Comparison of ENCODE assay signal across 19 cellular contexts in the genomic region with DNA sequence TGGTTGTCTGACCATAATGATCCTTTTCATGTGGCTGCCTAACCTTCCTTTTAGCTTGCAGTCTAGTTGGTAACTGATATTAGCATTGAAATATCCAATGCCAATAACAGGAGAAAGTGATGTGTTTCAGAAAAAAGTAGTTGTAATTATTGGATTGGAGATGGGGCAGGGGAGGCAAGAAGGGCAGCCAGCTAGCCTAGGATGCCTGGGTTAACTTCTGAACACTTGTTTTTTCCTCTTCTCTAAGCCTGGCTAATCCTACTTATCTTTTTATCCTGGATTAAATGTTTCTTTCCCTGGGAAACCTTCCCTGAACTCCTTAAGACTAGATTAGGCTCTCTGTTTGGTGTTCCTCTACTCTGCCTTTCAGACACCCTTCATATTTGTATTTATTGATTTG.
DNase-seq lines count a peak whose midpoint lies in the region; ATAC-seq and TF ChIP-seq lines count a peak whose summit lies in the region.
"Had no signal": no experiment of that assay in that cellular context is flagged by ENCODE, and none has a peak within 500 bp of the region (broad histone marks: within the 10 kb centered on the region; RNA-seq: fewer than 3 reads in every experiment).

No MANE protein-coding gene starts in this region.

- H3K4me3 Mint-ChIP-seq in neural progenitor cell (no peak overlapping the region), GM23338 (no peak overlapping the region)
- H3K4me3 Mint-ChIP-seq: CD4-positive, alpha-beta memory T cell; H9 had no signal

- H3K4me1 Mint-ChIP-seq in neural progenitor cell (peaks cover 3% of the 10 kb centered on the region), GM23338 (peaks cover 3% of the 10 kb centered on the region; the same call in 1 of the 3 replicates)
- H3K4me1 Mint-ChIP-seq: CD4-positive, alpha-beta memory T cell had no signal

- H3K4me2 ChIP-seq in neural progenitor cell (no peak overlapping the region), GM23338 (no peak overlapping the region)

- H3K79me2 ChIP-seq in neural progenitor cell (ENCODE audit: low read depth) (no peaks in the 10 kb centered on the region), GM23338 (replicated peaks; ENCODE audit: insufficient read depth) (no peaks in the 10 kb centered on the region)

- no peak overlapping the region for H3K4me3 ChIP-seq in neural progenitor cell
- no peak overlapping the region for H3K4me3 ChIP-seq in sigmoid colon
- H3K4me3 ChIP-seq in GM23338, result no peak overlapping the region
- H3K4me3 ChIP-seq: GM12878, GM23248 had no signal

- H3F3A ChIP-seq in neural progenitor cell (ENCODE audit: low read depth), result no peaks in the 10 kb centered on the region
- no peaks in the 10 kb centered on the region for H3F3A ChIP-seq in GM23338 (replicated peaks; ENCODE audit: low read depth)

- H4K20me1 ChIP-seq in neural progenitor cell (ENCODE audit: low read depth) (no peaks in the 10 kb centered on the region), GM23338 (replicated peaks; ENCODE audit: insufficient read depth) (no peaks in the 10 kb centered on the region; the same call in 1 of the 2 replicates)

- H3K4me1 ChIP-seq in neural progenitor cell, result peaks cover 6% of the 10 kb centered on the region
- no peaks in the 10 kb centered on the region for H3K4me1 ChIP-seq in sigmoid colon
- H3K4me1 ChIP-seq in GM23338 (ENCODE audit: insufficient read depth), result no peaks in the 10 kb centered on the region

- no peaks in the 10 kb centered on the region for H3K9me3 ChIP-seq in neural progenitor cell (ENCODE audit: low read depth)
- H3K9me3 ChIP-seq in sigmoid colon, result no peaks in the 10 kb centered on the region

- H3K9me2 ChIP-seq in GM23338 (ENCODE audit: insufficient read depth), result no peaks in the 10 kb centered on the region

- DNase-seq in NCI-H524 (lab: John Stamatoyannopoulos, UW) (peak; percentile 56 to 86), NCI-H82 treated with DMSO at 0.1 percent for 48 hours (lab: John Stamatoyannopoulos, UW; ENCODE audit: unreplicated experiment) (peak; percentile 96), neural progenitor cell (ENCODE audit: low spot score) (peak; percentile 48), sigmoid colon (no peak), GM23338 (ENCODE audit: low spot score) (no peak)
- no peak for DNase-seq in stimulated activated naive CD8-positive, alpha-beta T cell treated with anti-CD3 and anti-CD28 coated beads, Interleukin-15, Interleukin-2, amounts not matched to agents 100 U/mL and 50 U/mL, for 24 hours
- DNase-seq: C1 segment of cervical spinal cord; Calu3; CD4-positive, alpha-beta memory T cell; COR-L47; DMS 273 treated with DMSO at 0.1 percent for 48 hours; DMS79; EL; GDM1; GM23248; H9 had no signal

- TF ChIP-seq CTCF in neural progenitor cell (IDR thresholded peaks at IDR 0.05) (no peak), sigmoid colon (IDR thresholded peaks at IDR 0.05) (no peak), GM23338 (conservative IDR thresholded peaks at IDR 0.05; ENCODE audit: low read depth in 2 of 2) (no peak)

- intact Hi-C loops in sigmoid colon (cut with DNase I), result no loop called here

- no peaks in the 10 kb centered on the region for H3K36me3 ChIP-seq in neural progenitor cell
- H3K36me3 ChIP-seq in sigmoid colon, result no peaks in the 10 kb centered on the region
- no peaks in the 10 kb centered on the region for H3K36me3 ChIP-seq in GM23338 (ENCODE audit: insufficient read depth)

- no peak overlapping the region for H2AFZ ChIP-seq in neural progenitor cell (replicated peaks)
- no peak overlapping the region for H2AFZ ChIP-seq in GM23338
- H2AFZ ChIP-seq: GM23248 had no signal

- no peak overlapping the region for H3K27ac ChIP-seq in neural progenitor cell
- H3K27ac ChIP-seq in sigmoid colon, result no peak overlapping the region
- no peak overlapping the region for H3K27ac ChIP-seq in GM23338 (ENCODE audit: low read depth)
- H3K27ac ChIP-seq: GM23248 had no signal

- no peak for TF ChIP-seq EP300 in sigmoid colon (IDR thresholded peaks at IDR 0.05)

- no peak overlapping the region for H3K9ac ChIP-seq in neural progenitor cell
- H3K9ac ChIP-seq: GM23248 had no signal

- ATAC-seq in stimulated activated naive CD8-positive, alpha-beta T cell treated with anti-CD3 and anti-CD28 coated beads, Interleukin-15, Interleukin-2, amounts not matched to agents 100 U/mL and 50 U/mL, for 24 hours, result no peak
- ATAC-seq in GM21619 (IDR thresholded peaks at IDR 0.05; ENCODE audit: unreplicated experiment) (no peak), GM23338 (no peak)
- ATAC-seq: GM12878, HCT116 had no signal

- peaks cover 4% of the 10 kb centered on the region for H3K27me3 Mint-ChIP-seq in neural progenitor cell (ENCODE audit: insufficient read depth, low read depth)
- H3K27me3 Mint-ChIP-seq in GM23338 (ENCODE audit: insufficient read depth, low read depth, poor library complexity), result no peaks in the 10 kb centered on the region

- no peak for TF ChIP-seq POLR2A in sigmoid colon (IDR thresholded peaks at IDR 0.05)

- H3K36me3 Mint-ChIP-seq in neural progenitor cell (no peaks in the 10 kb centered on the region), GM23338 (ENCODE audit: low read depth) (no peaks in the 10 kb centered on the region)
- H3K36me3 Mint-ChIP-seq: CD4-positive, alpha-beta memory T cell had no signal

- H3K27ac Mint-ChIP-seq in neural progenitor cell (no peak overlapping the region), GM23338 (no peak overlapping the region)
- H3K27ac Mint-ChIP-seq: CD4-positive, alpha-beta memory T cell; H9 had no signal

- H3K9me3 Mint-ChIP-seq in neural progenitor cell (no peaks in the 10 kb centered on the region), GM23338 (no peaks in the 10 kb centered on the region)
- H3K9me3 Mint-ChIP-seq: H9 had no signal

- no peaks in the 10 kb centered on the region for H3K27me3 ChIP-seq in neural progenitor cell
- no peaks in the 10 kb centered on the region for H3K27me3 ChIP-seq in sigmoid colon
- H3K27me3 ChIP-seq in GM23338 (ENCODE audit: insufficient read depth), result no peaks in the 10 kb centered on the region

TF ChIP-seq in GM23338, 12 proteins besides CTCF, POLR2A, EP300 and RAD21 (continues in another document):
- TF ChIP-seq ZNF331 (CRISPR knock-in tag; IDR thresholded peaks at IDR 0.05; ENCODE audit: low read depth), result no peak
- no peak for TF ChIP-seq POLR2AphosphoS5 (IDR thresholded peaks at IDR 0.05; ENCODE audit: low read depth)
- TF ChIP-seq, protein P1, sequence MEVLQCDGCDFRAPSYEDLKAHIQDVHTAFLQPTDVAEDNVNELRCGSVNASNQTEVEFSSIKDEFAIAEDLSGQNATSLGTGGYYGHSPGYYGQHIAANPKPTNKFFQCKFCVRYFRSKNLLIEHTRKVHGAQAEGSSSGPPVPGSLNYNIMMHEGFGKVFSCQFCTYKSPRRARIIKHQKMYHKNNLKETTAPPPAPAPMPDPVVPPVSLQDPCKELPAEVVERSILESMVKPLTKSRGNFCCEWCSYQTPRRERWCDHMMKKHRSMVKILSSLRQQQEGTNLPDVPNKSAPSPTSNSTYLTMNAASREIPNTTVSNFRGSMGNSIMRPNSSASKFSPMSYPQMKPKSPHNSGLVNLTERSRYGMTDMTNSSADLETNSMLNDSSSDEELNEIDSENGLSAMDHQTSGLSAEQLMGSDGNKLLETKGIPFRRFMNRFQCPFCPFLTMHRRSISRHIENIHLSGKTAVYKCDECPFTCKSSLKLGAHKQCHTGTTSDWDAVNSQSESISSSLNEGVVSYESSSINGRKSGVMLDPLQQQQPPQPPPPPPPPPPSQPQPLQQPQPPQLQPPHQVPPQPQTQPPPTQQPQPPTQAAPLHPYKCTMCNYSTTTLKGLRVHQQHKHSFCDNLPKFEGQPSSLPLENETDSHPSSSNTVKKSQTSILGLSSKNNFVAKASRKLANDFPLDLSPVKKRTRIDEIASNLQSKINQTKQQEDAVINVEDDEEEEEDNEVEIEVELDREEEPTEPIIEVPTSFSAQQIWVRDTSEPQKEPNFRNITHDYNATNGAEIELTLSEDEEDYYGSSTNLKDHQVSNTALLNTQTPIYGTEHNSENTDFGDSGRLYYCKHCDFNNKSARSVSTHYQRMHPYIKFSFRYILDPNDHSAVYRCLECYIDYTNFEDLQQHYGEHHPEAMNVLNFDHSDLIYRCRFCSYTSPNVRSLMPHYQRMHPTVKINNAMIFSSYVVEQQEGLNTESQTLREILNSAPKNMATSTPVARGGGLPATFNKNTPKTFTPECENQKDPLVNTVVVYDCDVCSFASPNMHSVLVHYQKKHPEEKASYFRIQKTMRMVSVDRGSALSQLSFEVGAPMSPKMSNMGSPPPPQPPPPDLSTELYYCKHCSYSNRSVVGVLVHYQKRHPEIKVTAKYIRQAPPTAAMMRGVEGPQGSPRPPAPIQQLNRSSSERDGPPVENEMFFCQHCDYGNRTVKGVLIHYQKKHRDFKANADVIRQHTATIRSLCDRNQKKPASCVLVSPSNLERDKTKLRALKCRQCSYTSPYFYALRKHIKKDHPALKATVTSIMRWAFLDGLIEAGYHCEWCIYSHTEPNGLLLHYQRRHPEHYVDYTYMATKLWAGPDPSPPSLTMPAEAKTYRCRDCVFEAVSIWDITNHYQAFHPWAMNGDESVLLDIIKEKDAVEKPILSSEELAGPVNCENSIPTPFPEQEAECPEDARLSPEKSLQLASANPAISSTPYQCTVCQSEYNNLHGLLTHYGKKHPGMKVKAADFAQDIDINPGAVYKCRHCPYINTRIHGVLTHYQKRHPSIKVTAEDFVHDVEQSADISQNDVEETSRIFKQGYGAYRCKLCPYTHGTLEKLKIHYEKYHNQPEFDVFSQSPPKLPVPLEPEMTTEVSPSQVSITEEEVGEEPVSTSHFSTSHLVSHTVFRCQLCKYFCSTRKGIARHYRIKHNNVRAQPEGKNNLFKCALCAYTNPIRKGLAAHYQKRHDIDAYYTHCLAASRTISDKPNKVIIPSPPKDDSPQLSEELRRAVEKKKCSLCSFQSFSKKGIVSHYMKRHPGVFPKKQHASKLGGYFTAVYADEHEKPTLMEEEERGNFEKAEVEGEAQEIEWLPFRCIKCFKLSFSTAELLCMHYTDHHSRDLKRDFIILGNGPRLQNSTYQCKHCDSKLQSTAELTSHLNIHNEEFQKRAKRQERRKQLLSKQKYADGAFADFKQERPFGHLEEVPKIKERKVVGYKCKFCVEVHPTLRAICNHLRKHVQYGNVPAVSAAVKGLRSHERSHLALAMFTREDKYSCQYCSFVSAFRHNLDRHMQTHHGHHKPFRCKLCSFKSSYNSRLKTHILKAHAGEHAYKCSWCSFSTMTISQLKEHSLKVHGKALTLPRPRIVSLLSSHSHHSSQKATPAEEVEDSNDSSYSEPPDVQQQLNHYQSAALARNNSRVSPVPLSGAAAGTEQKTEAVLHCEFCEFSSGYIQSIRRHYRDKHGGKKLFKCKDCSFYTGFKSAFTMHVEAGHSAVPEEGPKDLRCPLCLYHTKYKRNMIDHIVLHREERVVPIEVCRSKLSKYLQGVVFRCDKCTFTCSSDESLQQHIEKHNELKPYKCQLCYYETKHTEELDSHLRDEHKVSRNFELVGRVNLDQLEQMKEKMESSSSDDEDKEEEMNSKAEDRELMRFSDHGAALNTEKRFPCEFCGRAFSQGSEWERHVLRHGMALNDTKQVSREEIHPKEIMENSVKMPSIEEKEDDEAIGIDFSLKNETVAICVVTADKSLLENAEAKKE (CRISPR knock-in tag; IDR thresholded peaks at IDR 0.05), result no peak

Comparison
In these comparisons a context has a peak if more than half of its experiments do, and no peak if none do; other contexts are left out.
1. DNase-seq: peak in NCI-H524 (2 of 2), NCI-H82 treated with DMSO at 0.1 percent for 48 hours (single experiment) and neural progenitor cell (single experiment); none in stimulated activated naive CD8-positive, alpha-beta T cell treated with anti-CD3 and anti-CD28 coated beads, Interleukin-15, Interleukin-2, amounts not matched to agents 100 U/mL and 50 U/mL, for 24 hours (single experiment), sigmoid colon (single experiment) and GM23338 (single experiment).